Comparison of ENCODE assay signal across 11 cellular contexts in the genomic region with DNA sequence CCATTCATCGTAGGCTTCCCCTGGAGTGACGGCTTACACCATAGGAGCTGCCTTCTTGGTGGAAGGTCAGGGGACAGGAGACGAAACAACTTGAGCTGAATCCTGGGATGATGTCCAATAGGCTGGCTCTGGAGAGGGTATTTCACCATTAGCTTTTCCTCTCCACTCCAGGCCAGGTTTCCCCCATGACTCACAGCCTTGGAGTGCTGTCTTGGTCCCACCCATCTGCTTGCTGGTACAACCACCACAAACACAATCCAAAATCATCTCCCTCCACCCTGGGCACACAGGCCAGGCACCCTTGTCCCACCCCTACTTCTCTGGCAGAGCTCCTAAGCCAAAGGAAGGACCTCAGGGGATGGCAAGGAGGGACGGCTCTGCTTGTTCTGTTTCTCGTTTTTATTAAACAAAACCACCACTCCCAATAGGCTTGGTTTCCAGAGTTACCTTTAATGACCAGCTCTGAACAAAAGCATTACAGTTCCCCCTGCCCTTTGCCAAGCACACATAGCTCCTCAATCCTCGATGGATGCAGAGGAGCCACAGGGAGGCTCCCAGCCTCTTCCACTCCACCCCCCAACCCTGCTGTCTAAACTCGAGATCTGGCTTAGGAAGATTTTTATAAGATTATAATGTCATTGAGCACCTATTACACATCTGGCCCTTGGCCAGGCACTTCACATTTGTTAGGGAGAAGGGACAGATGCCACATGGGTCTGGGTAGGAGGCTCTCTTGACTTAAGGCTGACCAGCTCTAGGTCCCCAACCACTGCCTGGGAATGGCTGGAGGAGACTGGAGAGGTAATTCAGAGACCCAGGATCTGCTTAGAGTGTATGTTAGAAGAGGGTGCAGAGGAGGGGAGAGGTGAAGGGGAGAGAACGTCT. TPM values are rescaled to one million over a fixed set of nuclear protein-coding genes. Genes with fewer than 3 reads are reported as not detected.
DNase-seq lines count a peak whose midpoint lies in the region; ATAC-seq lines count a peak whose summit lies in the region.
"Had no signal": no experiment of that assay in that cellular context is flagged by ENCODE, and none has a peak within 500 bp of the region (broad histone marks: within the 10 kb centered on the region; RNA-seq: fewer than 3 reads in every experiment).

No MANE protein-coding gene starts in this region.

- no peaks in the 10 kb centered on the region for H3K27me3 Mint-ChIP-seq in activated CD4-positive, alpha-beta memory T cell treated with anti-CD3 and anti-CD28 coated beads for 36 hours
- H3K27me3 Mint-ChIP-seq in activated CD4-positive, alpha-beta memory T cell treated with anti-CD3 and anti-CD28 coated beads, Interleukin-2, amount 10 ng/mL, durations not matched to agents 7 days and 5 days: peaks cover 12% of the 10 kb centered on the region
- H3K27me3 Mint-ChIP-seq in CD4-positive, alpha-beta memory T cell: no peaks in the 10 kb centered on the region

- H3K4me3 Mint-ChIP-seq in activated CD4-positive, alpha-beta memory T cell treated with anti-CD3 and anti-CD28 coated beads for 36 hours: no peak overlapping the region
- H3K4me3 Mint-ChIP-seq in activated CD4-positive, alpha-beta memory T cell treated with anti-CD3 and anti-CD28 coated beads, Interleukin-2, amount 10 ng/mL, durations not matched to agents 7 days and 5 days: no peak overlapping the region
- H3K4me3 Mint-ChIP-seq in CD4-positive, alpha-beta memory T cell: no peak overlapping the region

- WGBS in urinary bladder: 15% methylated on average over 8 of the region's 8 CpGs

- H3K4me1 ChIP-seq in urinary bladder (ENCODE audit: insufficient read depth): peaks cover 2% of the 10 kb centered on the region
- peaks cover 11% of the 10 kb centered on the region for H3K4me1 ChIP-seq in CD4-positive, alpha-beta memory T cell (ENCODE audit: insufficient read depth, low read length)

- DNase-seq in activated CD4-positive, alpha-beta memory T cell treated with anti-CD3 and anti-CD28 coated beads for 36 hours: no peak
- no peak for DNase-seq in activated CD4-positive, alpha-beta memory T cell treated with anti-CD3 and anti-CD28 coated beads, Interleukin-2, amount 10 ng/mL, durations not matched to agents 7 days and 5 days
- DNase-seq in medulla oblongata (ENCODE audit: extremely low spot score): peak; percentile 66
- DNase-seq in CD4-positive, alpha-beta memory T cell: no peak
- DNase-seq: activated gamma-delta T cell treated with Interleukin-2 at 50 U/mL for 16 hours, NCI-H1930 had no signal

- peak overlapping the region; percentile 55 for H3K27ac ChIP-seq in cingulate gyrus (ENCODE audit: low read depth, low read length)
- peak overlapping the region; percentile 53 for H3K27ac ChIP-seq in urinary bladder (ENCODE audit: low read depth)
- no peak overlapping the region for H3K27ac ChIP-seq in CD4-positive, alpha-beta memory T cell (ENCODE audit: low read depth, low read length)
- H3K27ac ChIP-seq: BLaER1 treated with 17β-estradiol and CSF1 and Interleukin-3, amounts not matched to agents 10 nM and 100 nM had no signal

- CTCF ChIA-PET in activated CD4-positive, alpha-beta memory T cell treated with anti-CD3 and anti-CD28 coated beads for 36 hours (lab: Charles Lee): interaction anchor here (0.7 to 13.6 kb wide), 7 partner anchors 19 to 188 kb away, joined by 3 to 281 read pairs (median 4); no protein-coding TSS in a partner anchor
- CTCF ChIA-PET in activated CD4-positive, alpha-beta memory T cell treated with anti-CD3 and anti-CD28 coated beads, Interleukin-2, amount 10 ng/mL, durations not matched to agents 7 days and 5 days (lab: Charles Lee): interaction anchor here (1.1 to 15.8 kb wide), 4 partner anchors 14 to 91 kb away, joined by 3 to 342 read pairs (median 4); a partner anchor contains a TSS
- CTCF ChIA-PET in CD4-positive, alpha-beta memory T cell (lab: Charles Lee; ENCODE audit: partially characterized antibody): interaction anchor here (1.2 to 15.7 kb wide), 2 partner anchors 91 to 105 kb away, joined by 3 to 504 read pairs; no protein-coding TSS in a partner anchor

- no peak for ATAC-seq in activated CD4-positive, CD25-positive, alpha-beta regulatory T cell treated with anti-CD3 and anti-CD28 coated beads, Interleukin-2, amount 50 U/mL, for 24 hours
- no peak for ATAC-seq in GM18517 (IDR thresholded peaks at IDR 0.05; ENCODE audit: unreplicated experiment)

- H3K27me3 ChIP-seq in CD4-positive, alpha-beta memory T cell (ENCODE audit: insufficient read depth, low read length): no peaks in the 10 kb centered on the region
- H3K27me3 ChIP-seq: BLaER1 treated with 17β-estradiol and CSF1 and Interleukin-3, amounts not matched to agents 10 nM and 100 nM had no signal

- H3K9me3 Mint-ChIP-seq in activated CD4-positive, alpha-beta memory T cell treated with anti-CD3 and anti-CD28 coated beads for 36 hours: no peaks in the 10 kb centered on the region
- no peaks in the 10 kb centered on the region for H3K9me3 Mint-ChIP-seq in activated CD4-positive, alpha-beta memory T cell treated with anti-CD3 and anti-CD28 coated beads, Interleukin-2, amount 10 ng/mL, durations not matched to agents 7 days and 5 days
- H3K9me3 Mint-ChIP-seq in CD4-positive, alpha-beta memory T cell: no peaks in the 10 kb centered on the region

- peaks cover 17% of the 10 kb centered on the region for H3K4me1 Mint-ChIP-seq in activated CD4-positive, alpha-beta memory T cell treated with anti-CD3 and anti-CD28 coated beads for 36 hours (ENCODE audit: low read depth)
- peaks cover 11% of the 10 kb centered on the region for H3K4me1 Mint-ChIP-seq in activated CD4-positive, alpha-beta memory T cell treated with anti-CD3 and anti-CD28 coated beads, Interleukin-2, amount 10 ng/mL, durations not matched to agents 7 days and 5 days
- H3K4me1 Mint-ChIP-seq in CD4-positive, alpha-beta memory T cell: peaks cover 8 to 21% (median 15%) of the 10 kb centered on the region in 4 donors

- H3K9me3 ChIP-seq in CD4-positive, alpha-beta memory T cell (ENCODE audit: control insufficient read depth in 1 of 2, low read length in 2 of 2): no peaks in the 10 kb centered on the region
- H3K9me3 ChIP-seq: BLaER1 treated with 17β-estradiol and CSF1 and Interleukin-3, amounts not matched to agents 10 nM and 100 nM had no signal

- peak overlapping the region; percentile 24 for H3K27ac Mint-ChIP-seq in activated CD4-positive, alpha-beta memory T cell treated with anti-CD3 and anti-CD28 coated beads for 36 hours
- H3K27ac Mint-ChIP-seq in activated CD4-positive, alpha-beta memory T cell treated with anti-CD3 and anti-CD28 coated beads, Interleukin-2, amount 10 ng/mL, durations not matched to agents 7 days and 5 days: no peak overlapping the region
- H3K27ac Mint-ChIP-seq in CD4-positive, alpha-beta memory T cell: no peak overlapping the region

- no peaks in the 10 kb centered on the region for H3K36me3 Mint-ChIP-seq in activated CD4-positive, alpha-beta memory T cell treated with anti-CD3 and anti-CD28 coated beads for 36 hours
- H3K36me3 Mint-ChIP-seq in activated CD4-positive, alpha-beta memory T cell treated with anti-CD3 and anti-CD28 coated beads, Interleukin-2, amount 10 ng/mL, durations not matched to agents 7 days and 5 days (ENCODE audit: low read depth): no peaks in the 10 kb centered on the region
- no peaks in the 10 kb centered on the region for H3K36me3 Mint-ChIP-seq in CD4-positive, alpha-beta memory T cell

- POLR2A ChIA-PET in activated CD4-positive, alpha-beta memory T cell treated with anti-CD3 and anti-CD28 coated beads for 36 hours (lab: Charles Lee): no interaction called here
- POLR2A ChIA-PET in activated CD4-positive, alpha-beta memory T cell treated with anti-CD3 and anti-CD28 coated beads, Interleukin-2, amount 10 ng/mL, durations not matched to agents 7 days and 5 days (lab: Charles Lee): no interaction called here
- POLR2A ChIA-PET in CD4-positive, alpha-beta memory T cell (lab: Charles Lee; ENCODE audit: partially characterized antibody): interaction anchor here (0.7 kb wide), 1 partner anchor 92 kb away, joined by 3 read pairs; no protein-coding TSS in a partner anchor

- no peaks in the 10 kb centered on the region for H3K36me3 ChIP-seq in urinary bladder (ENCODE audit: insufficient read depth)
- no peaks in the 10 kb centered on the region for H3K36me3 ChIP-seq in CD4-positive, alpha-beta memory T cell (ENCODE audit: insufficient read depth, low read length)
- H3K36me3 ChIP-seq: BLaER1 treated with 17β-estradiol and CSF1 and Interleukin-3, amounts not matched to agents 10 nM and 100 nM had no signal

- intact Hi-C loops in activated CD4-positive, alpha-beta memory T cell treated with anti-CD3 and anti-CD28 coated beads for 36 hours (cut with micrococcal nuclease): no loop called here
- intact Hi-C loops in CD4-positive, alpha-beta memory T cell (cut with micrococcal nuclease): loop anchor here (5.0 kb wide), 1 partner anchor 48 kb away; a partner anchor contains a TSS

- no peak overlapping the region for H3K4me3 ChIP-seq in urinary bladder (ENCODE audit: low read depth, low read length)
- no peak overlapping the region for H3K4me3 ChIP-seq in CD4-positive, alpha-beta memory T cell (ENCODE audit: low read length in 2 of 2)
- H3K4me3 ChIP-seq: BLaER1 treated with 17β-estradiol and CSF1 and Interleukin-3, amounts not matched to agents 10 nM and 100 nM had no signal

RNA-seq across cellular contexts. Expression of a gene that starts 13.3 kb away (rescaled TPM):
- total RNA-seq in activated CD4-positive, alpha-beta memory T cell treated with anti-CD3 and anti-CD28 coated beads for 36 hours: 1 to 10 TPM; 2.5 to 2.9 TPM
- 1 to 10 TPM; 1.0 to 1.1 TPM for total RNA-seq in activated CD4-positive, alpha-beta memory T cell treated with anti-CD3 and anti-CD28 coated beads, Interleukin-2, amount 10 ng/mL, durations not matched to agents 7 days and 5 days
- 296 TPM for total RNA-seq in urinary bladder
- polyA plus RNA-seq in urinary bladder: 478 TPM
- under 1 TPM; 0.52 to 0.61 TPM for total RNA-seq in CD4-positive, alpha-beta memory T cell
- polyA plus RNA-seq in CD4-positive, alpha-beta memory T cell: 1 to 10 TPM in 1 of 2 donors, not detected in 1; 1.5 TPM

RNA-seq across cellular contexts. Expression of a gene that starts 21.5 kb away (rescaled TPM):
- total RNA-seq in activated CD4-positive, alpha-beta memory T cell treated with anti-CD3 and anti-CD28 coated beads for 36 hours: 100 to 1,000 TPM; 194 to 198 TPM
- total RNA-seq in activated CD4-positive, alpha-beta memory T cell treated with anti-CD3 and anti-CD28 coated beads, Interleukin-2, amount 10 ng/mL, durations not matched to agents 7 days and 5 days: 100 to 1,000 TPM; 130 to 135 TPM
- total RNA-seq in urinary bladder: 96.4 TPM
- polyA plus RNA-seq in urinary bladder: 143 TPM
- total RNA-seq in CD4-positive, alpha-beta memory T cell: 100 to 1,000 TPM; 129 to 131 TPM
- 100 to 1,000 TPM; 103 to 147 TPM for polyA plus RNA-seq in CD4-positive, alpha-beta memory T cell

RNA-seq across cellular contexts. Expression of a gene that starts 49.0 kb away (rescaled TPM):
- total RNA-seq in activated CD4-positive, alpha-beta memory T cell treated with anti-CD3 and anti-CD28 coated beads for 36 hours: 10 to 100 TPM; 12.0 to 13.2 TPM
- 1 to 10 TPM; 5.8 to 8.6 TPM for total RNA-seq in activated CD4-positive, alpha-beta memory T cell treated with anti-CD3 and anti-CD28 coated beads, Interleukin-2, amount 10 ng/mL, durations not matched to agents 7 days and 5 days
- 72.1 TPM for total RNA-seq in urinary bladder
- 36.5 TPM for polyA plus RNA-seq in urinary bladder
- 10 to 100 TPM; 13.1 to 15.9 TPM for total RNA-seq in CD4-positive, alpha-beta memory T cell
- 1 to 10 TPM; 3.9 to 6.4 TPM for polyA plus RNA-seq in CD4-positive, alpha-beta memory T cell

Comparison
In these comparisons a context has a peak if more than half of its experiments do, and no peak if none do; other contexts are left out.
1. RNA of a gene that starts 13.3 kb away (total RNA-seq): 296 TPM in urinary bladder (single experiment); 2.5 to 2.9 TPM in activated CD4-positive, alpha-beta memory T cell treated with anti-CD3 and anti-CD28 coated beads for 36 hours, 1.0 to 1.1 TPM in activated CD4-positive, alpha-beta memory T cell treated with anti-CD3 and anti-CD28 coated beads, Interleukin-2, amount 10 ng/mL, durations not matched to agents 7 days and 5 days and 0.52 to 0.61 TPM in CD4-positive, alpha-beta memory T cell; every median in the first group is over 10 times any median in the second.